In the genomic region with DNA sequence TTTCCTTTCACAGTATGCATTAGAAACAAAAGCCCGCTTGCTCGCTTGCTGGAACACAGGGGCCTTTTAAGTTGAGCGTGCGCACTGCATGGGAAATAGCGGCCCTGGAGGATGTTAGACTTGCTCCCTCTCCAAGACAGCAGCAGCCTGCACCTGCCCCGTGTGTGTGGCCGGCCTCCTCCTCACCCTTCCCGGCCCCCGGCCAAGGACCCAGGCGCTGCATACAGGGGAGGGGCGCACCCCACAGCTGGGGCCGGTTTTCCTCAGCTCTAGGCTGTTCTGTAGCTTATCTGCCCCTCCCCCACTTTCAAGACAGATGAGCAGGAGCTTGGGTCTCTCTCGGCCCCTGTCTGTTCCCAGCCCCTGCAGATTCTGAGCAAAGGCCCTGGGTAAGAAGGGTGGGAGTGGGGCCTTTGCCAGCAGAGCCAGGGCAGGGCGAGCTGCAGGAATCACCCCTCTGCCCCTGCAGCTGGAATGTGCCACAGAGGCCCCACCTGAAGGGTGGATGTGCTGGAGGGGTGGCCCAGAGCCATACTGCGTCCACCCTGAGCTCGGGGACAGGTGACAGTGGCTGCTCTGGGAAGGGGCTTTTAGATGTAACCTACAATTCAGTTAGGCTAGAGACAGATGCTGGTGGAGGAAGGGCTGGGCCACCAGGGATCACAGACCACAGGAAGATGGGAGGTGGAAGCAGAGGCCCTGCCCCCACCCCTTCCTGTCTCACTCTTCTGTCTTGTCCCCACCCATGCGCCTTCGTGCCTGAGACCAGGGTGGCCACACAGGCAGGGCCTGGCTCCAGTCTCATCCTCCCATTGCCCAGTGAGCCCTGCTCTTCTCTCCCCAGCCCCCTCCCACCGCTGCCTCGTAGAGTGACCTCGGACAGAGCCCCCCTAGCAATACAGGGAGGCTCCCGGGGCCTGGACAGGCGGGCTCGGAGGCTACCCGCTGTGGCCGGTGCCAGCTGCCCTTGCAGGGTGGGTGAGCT, we compare ENCODE assay signal across 10 cellular contexts.
DNase-seq lines count a peak whose midpoint lies in the region; ATAC-seq and TF ChIP-seq lines count a peak whose summit lies in the region.
"Had no signal": no experiment of that assay in that cellular context is flagged by ENCODE, and none has a peak within 500 bp of the region (broad histone marks: within the 10 kb centered on the region; RNA-seq: fewer than 3 reads in every experiment).

No MANE protein-coding gene starts in this region.

- no peaks in the 10 kb centered on the region for H3K27me3 ChIP-seq in MG63

- H3K9me3 Mint-ChIP-seq in stimulated activated naive CD8-positive, alpha-beta T cell treated with anti-CD3 and anti-CD28 coated beads, Interleukin-15, amount 100 ng/mL, for 72 hours = peaks cover 0 to 5% of the 10 kb centered on the region in 2 donors
- no peaks in the 10 kb centered on the region for H3K9me3 Mint-ChIP-seq in activated CD4-positive, alpha-beta memory T cell treated with anti-CD3 and anti-CD28 coated beads, Interleukin-2, amount 10 ng/mL, durations not matched to agents 7 days and 5 days

- POLR2A ChIA-PET in activated CD4-positive, alpha-beta memory T cell treated with anti-CD3 and anti-CD28 coated beads, Interleukin-2, amount 10 ng/mL, durations not matched to agents 7 days and 5 days (lab: Charles Lee) = no interaction called here

- no peak for TF ChIP-seq POLR2A in erythroblast (IDR thresholded peaks at IDR 0.05; ENCODE audit: low read length)

- ATAC-seq in stimulated activated naive CD8-positive, alpha-beta T cell treated with anti-CD3 and anti-CD28 coated beads, Interleukin-15, amount 100 ng/mL, for 72 hours = peak; percentile 24
- ATAC-seq in stimulated activated naive CD8-positive, alpha-beta T cell treated with anti-CD3 and anti-CD28 coated beads, Interleukin-15, Interleukin-2, amounts not matched to agents 100 U/mL and 50 U/mL, for 24 hours = no peak
- no peak for ATAC-seq in GM21390 (IDR thresholded peaks at IDR 0.05; ENCODE audit: unreplicated experiment)

- CTCF ChIA-PET in activated CD4-positive, alpha-beta memory T cell treated with anti-CD3 and anti-CD28 coated beads, Interleukin-2, amount 10 ng/mL, durations not matched to agents 7 days and 5 days (lab: Charles Lee) = interaction anchor here (0.6 to 0.9 kb wide), 2 partner anchors 94 to 197 kb away, joined by 3 read pairs; no protein-coding TSS in a partner anchor

- H3K4me1 Mint-ChIP-seq in stimulated activated naive CD8-positive, alpha-beta T cell treated with anti-CD3 and anti-CD28 coated beads, Interleukin-15, amount 100 ng/mL, for 72 hours = peaks cover 16% of the 10 kb centered on the region
- peaks cover 16% of the 10 kb centered on the region for H3K4me1 Mint-ChIP-seq in activated CD4-positive, alpha-beta memory T cell treated with anti-CD3 and anti-CD28 coated beads, Interleukin-2, amount 10 ng/mL, durations not matched to agents 7 days and 5 days

- H3K27me3 Mint-ChIP-seq in stimulated activated naive CD8-positive, alpha-beta T cell treated with anti-CD3 and anti-CD28 coated beads, Interleukin-15, amount 100 ng/mL, for 72 hours = peaks cover 13% of the 10 kb centered on the region
- peaks cover 7% of the 10 kb centered on the region for H3K27me3 Mint-ChIP-seq in activated CD4-positive, alpha-beta memory T cell treated with anti-CD3 and anti-CD28 coated beads, Interleukin-2, amount 10 ng/mL, durations not matched to agents 7 days and 5 days

- no peaks in the 10 kb centered on the region for H3K36me3 Mint-ChIP-seq in activated CD4-positive, alpha-beta memory T cell treated with anti-CD3 and anti-CD28 coated beads, Interleukin-2, amount 10 ng/mL, durations not matched to agents 7 days and 5 days (ENCODE audit: low read depth)

- no peak overlapping the region for H3K4me3 Mint-ChIP-seq in stimulated activated naive CD8-positive, alpha-beta T cell treated with anti-CD3 and anti-CD28 coated beads, Interleukin-15, amount 100 ng/mL, for 72 hours
- no peak overlapping the region for H3K4me3 Mint-ChIP-seq in activated CD4-positive, alpha-beta memory T cell treated with anti-CD3 and anti-CD28 coated beads, Interleukin-2, amount 10 ng/mL, durations not matched to agents 7 days and 5 days

- H3K36me3 ChIP-seq in MG63 = no peaks in the 10 kb centered on the region

- no peak for DNase-seq in stimulated activated naive CD8-positive, alpha-beta T cell treated with anti-CD3 and anti-CD28 coated beads, Interleukin-15, amount 100 ng/mL, for 72 hours
- no peak for DNase-seq in stimulated activated naive CD8-positive, alpha-beta T cell treated with anti-CD3 and anti-CD28 coated beads, Interleukin-15, Interleukin-2, amounts not matched to agents 100 U/mL and 50 U/mL, for 24 hours
- DNase-seq in activated CD4-positive, alpha-beta memory T cell treated with anti-CD3 and anti-CD28 coated beads, Interleukin-2, amount 10 ng/mL, durations not matched to agents 7 days and 5 days = peak; percentile 35
- DNase-seq in mesenteric fat pad (ENCODE audit: low spot score) = peak; percentile 81
- no peak for DNase-seq in EL
- no peak for DNase-seq in erythroblast (lab: John Stamatoyannopoulos, UW)
- DNase-seq in MG63 = no peak
- DNase-seq: NCI-H2081, occipital lobe had no signal

- H3K9me3 ChIP-seq in MG63 = no peaks in the 10 kb centered on the region

- H3K4me3 ChIP-seq in MG63 = no peak overlapping the region

- H3K27ac Mint-ChIP-seq in stimulated activated naive CD8-positive, alpha-beta T cell treated with anti-CD3 and anti-CD28 coated beads, Interleukin-15, amount 100 ng/mL, for 72 hours = no peak overlapping the region
- peak overlapping the region; percentile 29 for H3K27ac Mint-ChIP-seq in activated CD4-positive, alpha-beta memory T cell treated with anti-CD3 and anti-CD28 coated beads, Interleukin-2, amount 10 ng/mL, durations not matched to agents 7 days and 5 days

Comparison
In these comparisons a context has a peak if more than half of its experiments do, and no peak if none do; other contexts are left out.
1. DNase-seq: peak in activated CD4-positive, alpha-beta memory T cell treated with anti-CD3 and anti-CD28 coated beads, Interleukin-2, amount 10 ng/mL, durations not matched to agents 7 days and 5 days (single experiment) and mesenteric fat pad (single experiment); none in stimulated activated naive CD8-positive, alpha-beta T cell treated with anti-CD3 and anti-CD28 coated beads, Interleukin-15, amount 100 ng/mL, for 72 hours (0 of 2), stimulated activated naive CD8-positive, alpha-beta T cell treated with anti-CD3 and anti-CD28 coated beads, Interleukin-15, Interleukin-2, amounts not matched to agents 100 U/mL and 50 U/mL, for 24 hours (single experiment), EL (single experiment), erythroblast (0 of 2) and MG63 (single experiment).